Comparison of ENCODE assay signal across 8 cellular contexts in the genomic region with DNA sequence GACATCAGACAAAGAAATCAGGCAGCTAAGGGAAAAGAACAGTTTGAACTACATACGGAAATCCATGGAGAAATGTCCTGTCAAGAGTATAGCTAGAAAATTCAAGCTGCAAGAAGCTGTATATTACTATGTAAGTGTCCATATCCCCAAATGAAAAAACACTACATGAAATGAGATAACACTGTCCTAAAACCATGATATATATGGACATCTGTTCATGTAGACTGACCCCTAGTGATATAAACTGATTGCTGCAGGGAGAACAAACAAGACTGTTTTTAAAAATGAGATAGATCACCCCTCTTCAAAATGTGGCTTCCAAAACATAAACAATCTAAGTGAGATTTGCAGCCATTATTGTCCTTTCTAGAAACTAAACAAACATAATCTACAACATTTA.
DNase-seq lines count a peak whose midpoint lies in the region; ATAC-seq, FAIRE-seq and TF ChIP-seq lines count a peak whose summit lies in the region.

No MANE protein-coding gene starts in this region.

- TF ChIP-seq POLR2A in A549 (IDR thresholded peaks at IDR 0.05; ENCODE audit: low read length) = no peak
- TF ChIP-seq POLR2A in gastroesophageal sphincter (IDR thresholded peaks at IDR 0.05) = no peak

- H3K4me1 ChIP-seq in A549 = no peaks in the 10 kb centered on the region
- peaks cover 0 to 6% (median 2%) of the 10 kb centered on the region in 3 donors for H3K4me1 ChIP-seq in gastroesophageal sphincter

- no peaks in the 10 kb centered on the region for H3K9me3 ChIP-seq in A549
- no peaks in the 10 kb centered on the region for H3K9me3 ChIP-seq in gastroesophageal sphincter

- intact Hi-C loops in sciatic nerve (cut with DNase I) = no loop called here

- CTCF ChIA-PET in A549 (lab: Yijun Ruan, JAX) = no interaction called here

- H3K36me3 ChIP-seq in gastroesophageal sphincter = no peaks in the 10 kb centered on the region

- POLR2A ChIA-PET in A549 (lab: Yijun Ruan, JAX) = no interaction called here

- TF ChIP-seq CTCF in A549 (IDR thresholded peaks at IDR 0.05) = peak; percentile 26; the same call in 2 of the 3 replicates
- peak in 3 of 4 experiments; percentile 18 to 52 (median 25) for TF ChIP-seq CTCF in gastroesophageal sphincter (IDR thresholded peaks at IDR 0.05)

- no peak for FAIRE-seq in A549 (lab: Jason Lieb, UNC)

- H3K27ac ChIP-seq in A549 (no peak overlapping the region), gastroesophageal sphincter (no peak overlapping the region)

- ATAC-seq in A549 (0 out of 6 replicates have a peak, but pooled peaks have one; percentile 44 to 47), GM21390 (IDR thresholded peaks at IDR 0.05; ENCODE audit: unreplicated experiment) (peak; percentile 49), gastroesophageal sphincter (no peak), HG02970 (IDR thresholded peaks at IDR 0.05; ENCODE audit: low FRiP score, unreplicated experiment) (no peak), sciatic nerve (no peak)

- TF ChIP-seq EP300 in A549 (IDR thresholded peaks at IDR 0.05) (no peak), gastroesophageal sphincter (IDR thresholded peaks at IDR 0.05) (no peak)

- H3K4me2 ChIP-seq in A549 = no peak overlapping the region

- H3K27me3 ChIP-seq in gastroesophageal sphincter = no peaks in the 10 kb centered on the region

- DNase-seq in A549 (ENCODE audit: low read depth in 1 of 2, low spot score in 1 of 2) (peak in 1 of 2 experiments; percentile 12), RKO (ENCODE audit: low spot score) (peak; percentile 45), sciatic nerve (ENCODE audit: low spot score) (no peak)
- no peak for DNase-seq in stimulated activated naive CD4-positive, alpha-beta T cell (lab: John Stamatoyannopoulos, UW)
- DNase-seq in activated CD4-positive, alpha-beta T cell treated with anti-CD3 and anti-CD28 coated beads for 1 hour = no peak

- 7% methylated on average over 1 of the region's 1 CpG for WGBS in A549 (ENCODE audit: missing lambda C conversion rate)
- WGBS in gastroesophageal sphincter (ENCODE audit: low coverage in 1 of 2), 2 donors = 58 to 76% methylated on average over 1 of the region's 1 CpG

- no peak overlapping the region for H3K4me3 ChIP-seq in A549
- no peak overlapping the region for H3K4me3 ChIP-seq in gastroesophageal sphincter

- peak in 1 of 2 experiments; percentile 30; a peak in 1 of 5 replicates for TF ChIP-seq RAD21 in A549 (conservative IDR thresholded peaks at IDR 0.05 in 1 of 2, IDR thresholded peaks at IDR 0.05 in 1 of 2)

TF ChIP-seq in A549, 52 proteins besides CTCF, POLR2A, EP300 and RAD21:
- TF ChIP-seq, protein P1, sequence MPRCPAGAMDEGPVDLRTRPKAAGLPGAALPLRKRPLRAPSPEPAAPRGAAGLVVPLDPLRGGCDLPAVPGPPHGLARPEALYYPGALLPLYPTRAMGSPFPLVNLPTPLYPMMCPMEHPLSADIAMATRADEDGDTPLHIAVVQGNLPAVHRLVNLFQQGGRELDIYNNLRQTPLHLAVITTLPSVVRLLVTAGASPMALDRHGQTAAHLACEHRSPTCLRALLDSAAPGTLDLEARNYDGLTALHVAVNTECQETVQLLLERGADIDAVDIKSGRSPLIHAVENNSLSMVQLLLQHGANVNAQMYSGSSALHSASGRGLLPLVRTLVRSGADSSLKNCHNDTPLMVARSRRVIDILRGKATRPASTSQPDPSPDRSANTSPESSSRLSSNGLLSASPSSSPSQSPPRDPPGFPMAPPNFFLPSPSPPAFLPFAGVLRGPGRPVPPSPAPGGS (IDR thresholded peaks at IDR 0.05) = no peak
- TF ChIP-seq FOSL2 (IDR thresholded peaks at IDR 0.05) (no peak), FOSL2 (CRISPR knock-in tag; IDR thresholded peaks at IDR 0.05) (no peak), MAZ (IDR thresholded peaks at IDR 0.05; ENCODE audit: borderline replicate concordance, low read depth, low read length) (no peak), CHD4 (IDR thresholded peaks at IDR 0.05; ENCODE audit: borderline replicate concordance) (no peak), MYC (IDR thresholded peaks at IDR 0.05; ENCODE audit: borderline replicate concordance, low read length) (no peak), JUNB (IDR thresholded peaks at IDR 0.05) (no peak)

Comparison
In these comparisons a context has a peak if more than half of its experiments do, and no peak if none do; other contexts are left out.
1. ATAC-seq: peak in A549 (2 of 2) and GM21390 (single experiment); none in gastroesophageal sphincter (single experiment), HG02970 (single experiment) and sciatic nerve (single experiment).